In genomic region chr10:17352583-17352982, GRCh38 we compare ENCODE assay signal across 18 cellular contexts.
"Had no signal": no experiment of that assay in that cellular context is flagged by ENCODE, and none has a peak within 500 bp of the region (broad histone marks: within the 10 kb centered on the region; RNA-seq: fewer than 3 reads in every experiment).

No MANE protein-coding gene starts in this region.

- H3K9me3 ChIP-seq: SK-N-SH had no signal

- H3K4me3 ChIP-seq: K562 had no signal

- H3K27ac Mint-ChIP-seq: IgD-negative memory B cell had no signal

- H3K27ac ChIP-seq: KMS-11 had no signal

- FAIRE-seq: K562 had no signal

- H3K9ac ChIP-seq: KMS-11, SK-N-SH had no signal

- H3K4me2 ChIP-seq: KMS-11, SK-N-SH had no signal

- H3K4me3 Mint-ChIP-seq: IgD-negative memory B cell had no signal

- H3K4me1 Mint-ChIP-seq: IgD-negative memory B cell had no signal

- DNase-seq: Kasumi-1, MM.1S, NCI-H1092 treated with DMSO at 0.1 percent for 48 hours, NCI-H1436, NCI-H187, NCI-H2029, NCI-H2171 treated with DMSO at 0.1 percent for 48 hours, NCI-H345, NCI-H446 treated with DMSO at 0.1 percent for 48 hours, NCI-H524, NCI-H748 treated with DMSO at 0.1 percent for 48 hours, RPMI8226, SHP77, SK-N-SH, SW 1271 had no signal

- ATAC-seq: K562 had no signal
